8 cellular contexts compared by ENCODE assay signal in the genomic region with DNA sequence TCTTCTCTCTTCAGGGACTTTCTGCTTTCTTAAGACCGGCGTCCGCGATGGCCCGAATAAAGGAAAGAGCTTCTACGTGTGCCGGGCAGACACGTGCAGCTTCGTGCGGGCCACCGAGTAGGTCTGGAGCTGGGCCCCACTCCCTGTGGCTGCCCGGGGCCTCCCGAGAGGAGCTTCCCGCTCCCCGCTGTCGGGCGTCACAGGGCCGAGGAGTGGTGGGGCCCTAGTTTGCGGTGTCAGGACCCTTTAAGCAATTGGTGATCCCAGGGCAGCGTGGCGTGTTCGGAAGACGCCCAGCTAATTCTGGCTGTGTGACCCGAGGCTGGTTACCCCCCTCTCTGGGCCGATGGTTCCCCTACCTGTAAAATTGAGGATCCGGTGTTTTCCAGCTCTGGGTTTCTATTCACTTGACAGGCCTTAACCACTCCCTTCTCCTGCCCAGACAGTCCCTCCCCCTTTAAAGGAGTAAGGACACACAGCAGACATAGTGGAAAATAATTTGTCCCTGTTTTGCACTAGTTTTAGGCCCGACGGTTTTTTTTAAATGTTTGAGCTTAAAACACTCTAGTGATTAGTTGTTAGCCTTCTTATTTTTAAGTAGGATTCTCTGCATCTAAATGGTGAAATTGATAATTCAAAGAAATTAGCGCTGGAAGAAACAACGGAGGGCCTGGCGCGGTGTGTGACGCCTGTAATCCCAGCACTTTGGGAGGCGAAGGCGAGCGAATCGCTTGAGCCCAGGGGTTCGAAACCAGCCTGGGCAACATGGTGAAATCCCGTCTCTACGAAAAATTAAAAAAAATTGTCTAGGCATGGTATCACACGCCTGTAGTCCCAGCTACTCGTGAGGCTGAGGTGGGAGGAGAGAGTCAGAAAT.
DNase-seq lines count a peak whose midpoint lies in the region; ATAC-seq and FAIRE-seq lines count a peak whose summit lies in the region.

No MANE protein-coding gene starts in this region.

- DNase-seq in NCI-H1436 (lab: John Stamatoyannopoulos, UW) = peak; percentile 9
- DNase-seq in NCI-H1436 treated with DMSO at 0.1 percent for 48 hours (lab: John Stamatoyannopoulos, UW) = no peak
- DNase-seq in GM19239 (ENCODE audit: insufficient read length, low spot score) = no peak
- peak in 3 of 5 donors; percentile 16 to 40 (median 20) for DNase-seq in T-helper 1 cell
- DNase-seq in fibroblast of peridontal ligament (ENCODE audit: extremely low read depth) = peak; percentile 36
- DNase-seq in NCI-H2107 (lab: John Stamatoyannopoulos, UW) = no peak

- peak overlapping the region; percentile 73 for H3K4me3 ChIP-seq in neuron (ENCODE audit: low read length)

- peak; percentile 65 for FAIRE-seq in GM19239 (lab: Jason Lieb, UNC)

- peak overlapping the region; percentile 75 for H2AFZ ChIP-seq in neuron (ENCODE audit: low read depth, low read length)

- peaks cover 11% of the 10 kb centered on the region for H3K4me1 ChIP-seq in neuron (ENCODE audit: insufficient read depth, low read length)

- peak; percentile 3 for ATAC-seq in HG03442 (IDR thresholded peaks at IDR 0.05; ENCODE audit: unreplicated experiment)

- no peaks in the 10 kb centered on the region for H3K9me3 ChIP-seq in neuron (ENCODE audit: low read length)

- H3K27me3 ChIP-seq in neuron (ENCODE audit: insufficient read depth, low read length) = no peaks in the 10 kb centered on the region

- H3K36me3 ChIP-seq in neuron (ENCODE audit: insufficient read depth, low read length) = peaks cover 8% of the 10 kb centered on the region

Comparison
In these comparisons a context has a peak if more than half of its experiments do, and no peak if none do; other contexts are left out.
1. DNase-seq: peak in NCI-H1436 (single experiment), T-helper 1 cell (3 of 5) and fibroblast of peridontal ligament (single experiment); none in NCI-H1436 treated with DMSO at 0.1 percent for 48 hours (single experiment), GM19239 (single experiment) and NCI-H2107 (single experiment).